Comparison of ENCODE assay signal across 10 cellular contexts in genomic region chrX:101391831-101392230, GRCh38. TPM values are rescaled to one million over a fixed set of nuclear protein-coding genes. Genes with fewer than 3 reads are reported as not detected.
DNase-seq lines count a peak whose midpoint lies in the region; ATAC-seq, FAIRE-seq and TF ChIP-seq lines count a peak whose summit lies in the region.
"Had no signal": no experiment of that assay in that cellular context is flagged by ENCODE, and none has a peak within 500 bp of the region (broad histone marks: within the 10 kb centered on the region; RNA-seq: fewer than 3 reads in every experiment).

No MANE protein-coding gene starts in this region.

- H3K27ac ChIP-seq in SK-N-SH (ENCODE audit: low read depth in 2 of 2, low read length in 1 of 2) (peak overlapping the region; percentile 65 to 85; a peak in 3 of 4 replicates), iPS-18a (ENCODE audit: low read length) (peak overlapping the region; percentile 98)

- ATAC-seq in SK-N-SH treated with all-trans-retinoic acid at 6 μM for 48 hours = no peak
- no peak for ATAC-seq in activated CD8-positive, alpha-beta T cell treated with anti-CD3 and anti-CD28 coated beads, Interleukin-2, amount 10 ng/mL, durations not matched to agents 7 days and 5 days
- no peak for ATAC-seq in stimulated activated naive CD8-positive, alpha-beta T cell treated with anti-CD3 and anti-CD28 coated beads, Interleukin-15, amount 100 ng/mL, for 72 hours

- 37% methylated on average over 6 of the region's 6 CpGs for whole genome bisulfite sequencing in SK-N-SH (ENCODE audit: low lambda C conversion rate)

- H3K4me3 Mint-ChIP-seq in activated CD8-positive, alpha-beta T cell treated with anti-CD3 and anti-CD28 coated beads, Interleukin-2, amount 10 ng/mL, durations not matched to agents 7 days and 5 days = peak overlapping the region; percentile 94
- peak overlapping the region; percentile 92 to 94 for H3K4me3 Mint-ChIP-seq in stimulated activated naive CD8-positive, alpha-beta T cell treated with anti-CD3 and anti-CD28 coated beads, Interleukin-15, amount 100 ng/mL, for 72 hours

- H3K4me3 ChIP-seq in SK-N-SH (ENCODE audit: low read depth in 2 of 2, low read length in 1 of 2) (peak overlapping the region; percentile 70 to 78), iPS-18a (ENCODE audit: low read length) (peak overlapping the region; percentile 99)

- H3K4me2 ChIP-seq in SK-N-SH = peak overlapping the region; percentile 77

- H3K9me3 ChIP-seq in SK-N-SH (no peaks in the 10 kb centered on the region), iPS-18a (ENCODE audit: control insufficient read depth, low read depth, low read length) (no peaks in the 10 kb centered on the region)

- CTCF ChIA-PET in SK-N-SH (lab: Yijun Ruan, JAX) = no interaction called here
- CTCF ChIA-PET in activated CD8-positive, alpha-beta T cell treated with anti-CD3 and anti-CD28 coated beads, Interleukin-2, amount 10 ng/mL, durations not matched to agents 7 days and 5 days (lab: Charles Lee) = interaction anchor here (0.7 to 1.6 kb wide), 2 partner anchors 8 to 10 kb away, joined by 3 to 8 read pairs; no protein-coding TSS in a partner anchor

- no peak for TF ChIP-seq CTCF in SK-N-SH (IDR thresholded peaks at IDR 0.05)

- no peaks in the 10 kb centered on the region for H3K9me2 ChIP-seq in SK-N-SH

- peaks cover 8 to 10% of the 10 kb centered on the region in 2 experiments; a peak in 3 of 4 replicates for H3K4me1 ChIP-seq in SK-N-SH (ENCODE audit: control insufficient read depth in 1 of 2, insufficient read depth in 2 of 2, low read depth in 1 of 2, low read length in 1 of 2)
- peaks cover 18% of the 10 kb centered on the region for H3K4me1 ChIP-seq in iPS-18a (ENCODE audit: control insufficient read depth, low read depth, low read length)

- no peak overlapping the region for H2AFZ ChIP-seq in SK-N-SH (ENCODE audit: low read depth)

- H3K36me3 Mint-ChIP-seq in activated CD8-positive, alpha-beta T cell treated with anti-CD3 and anti-CD28 coated beads, Interleukin-2, amount 10 ng/mL, durations not matched to agents 7 days and 5 days (ENCODE audit: low read depth) = peaks cover 33% of the 10 kb centered on the region

- DNase-seq in SK-N-SH (no peak), urothelium cell line (ENCODE audit: low spot score) (no peak), NCI-H446 (lab: John Stamatoyannopoulos, UW) (no peak)
- DNase-seq in activated CD8-positive, alpha-beta T cell treated with anti-CD3 and anti-CD28 coated beads, Interleukin-2, amount 10 ng/mL, durations not matched to agents 7 days and 5 days = no peak
- no peak for DNase-seq in stimulated activated naive CD8-positive, alpha-beta T cell treated with anti-CD3 and anti-CD28 coated beads, Interleukin-15, amount 100 ng/mL, for 72 hours
- no peak for DNase-seq in stimulated activated CD4-positive, alpha-beta T cell treated with anti-CD3 and anti-CD28 coated beads, Interleukin-4, amount 100 ng/mL, for 4 hours

- peak overlapping the region; percentile 87 for H3K9ac ChIP-seq in SK-N-SH
- H3K9ac ChIP-seq in iPS-18a (ENCODE audit: low read length) = peak overlapping the region; percentile 100

- no peak for FAIRE-seq in urothelium cell line (lab: Jason Lieb, UNC)
- FAIRE-seq: A204.1 had no signal

- H3K27me3 Mint-ChIP-seq in activated CD8-positive, alpha-beta T cell treated with anti-CD3 and anti-CD28 coated beads, Interleukin-2, amount 10 ng/mL, durations not matched to agents 7 days and 5 days (ENCODE audit: low read depth) = no peaks in the 10 kb centered on the region
- no peaks in the 10 kb centered on the region for H3K27me3 Mint-ChIP-seq in stimulated activated naive CD8-positive, alpha-beta T cell treated with anti-CD3 and anti-CD28 coated beads, Interleukin-15, amount 100 ng/mL, for 72 hours

- peaks cover 32% of the 10 kb centered on the region for H3F3A ChIP-seq in SK-N-SH (replicated peaks; ENCODE audit: insufficient read depth)

- POLR2A ChIA-PET in SK-N-SH (lab: Yijun Ruan, JAX) = interaction anchor here (1.5 to 2.1 kb wide), 4 partner anchors 14 to 27 kb away, joined by 10 to 15 read pairs (median 10); partner anchors contain the start of genes GLA and HNRNPH2
- POLR2A ChIA-PET in activated CD8-positive, alpha-beta T cell treated with anti-CD3 and anti-CD28 coated beads, Interleukin-2, amount 10 ng/mL, durations not matched to agents 7 days and 5 days (lab: Charles Lee) = interaction anchor here (0.6 to 1.1 kb wide), 2 partner anchors 94 to 540 kb away, joined by 3 read pairs; partner anchors contain the start of gene ZMAT1

- no peak for TF ChIP-seq EP300 in SK-N-SH (IDR thresholded peaks at IDR 0.05; ENCODE audit: borderline replicate concordance in 1 of 2, low read depth in 1 of 2, low read length in 1 of 2)

- H3K4me1 Mint-ChIP-seq in activated CD8-positive, alpha-beta T cell treated with anti-CD3 and anti-CD28 coated beads, Interleukin-2, amount 10 ng/mL, durations not matched to agents 7 days and 5 days (ENCODE audit: low read depth) = peaks cover 20% of the 10 kb centered on the region
- H3K4me1 Mint-ChIP-seq in stimulated activated naive CD8-positive, alpha-beta T cell treated with anti-CD3 and anti-CD28 coated beads, Interleukin-15, amount 100 ng/mL, for 72 hours = peaks cover 13% of the 10 kb centered on the region

- H3K27ac Mint-ChIP-seq in activated CD8-positive, alpha-beta T cell treated with anti-CD3 and anti-CD28 coated beads, Interleukin-2, amount 10 ng/mL, durations not matched to agents 7 days and 5 days = peak overlapping the region; percentile 92
- peak overlapping the region; percentile 98 for H3K27ac Mint-ChIP-seq in stimulated activated naive CD8-positive, alpha-beta T cell treated with anti-CD3 and anti-CD28 coated beads, Interleukin-15, amount 100 ng/mL, for 72 hours

- H4K20me1 ChIP-seq in SK-N-SH (ENCODE audit: insufficient read depth) = peaks cover 5% of the 10 kb centered on the region

- no peak for TF ChIP-seq RAD21 in SK-N-SH (IDR thresholded peaks at IDR 0.05; ENCODE audit: low read length)

- H3K27me3 ChIP-seq in SK-N-SH (ENCODE audit: insufficient read depth) = peaks cover 2% of the 10 kb centered on the region; the same call in 1 of the 2 replicates
- no peaks in the 10 kb centered on the region for H3K27me3 ChIP-seq in iPS-18a (ENCODE audit: control insufficient read depth, insufficient read depth, low read length)

- H3K36me3 ChIP-seq in SK-N-SH (replicated peaks in 1 of 2; ENCODE audit: control insufficient read depth in 1 of 2, insufficient read depth in 2 of 2, low read length in 1 of 2) = peaks cover 35 to 37% of the 10 kb centered on the region in 2 experiments
- peaks cover 50% of the 10 kb centered on the region for H3K36me3 ChIP-seq in iPS-18a (ENCODE audit: control insufficient read depth, low read depth, low read length)

- peaks cover 22% of the 10 kb centered on the region; the same call in 1 of the 2 replicates for H3K79me2 ChIP-seq in SK-N-SH (ENCODE audit: insufficient read depth)

- H3K9me3 Mint-ChIP-seq in activated CD8-positive, alpha-beta T cell treated with anti-CD3 and anti-CD28 coated beads, Interleukin-2, amount 10 ng/mL, durations not matched to agents 7 days and 5 days (ENCODE audit: insufficient read depth) = no peaks in the 10 kb centered on the region
- H3K9me3 Mint-ChIP-seq in stimulated activated naive CD8-positive, alpha-beta T cell treated with anti-CD3 and anti-CD28 coated beads, Interleukin-15, amount 100 ng/mL, for 72 hours = no peaks in the 10 kb centered on the region

TF ChIP-seq in SK-N-SH treated with all-trans-retinoic acid at 6 μM for 48 hours, 23 proteins besides CTCF, POLR2A, EP300 and RAD21 (continues in another document):
- no peak for TF ChIP-seq ZFP30 (CRISPR knock-in tag; IDR thresholded peaks at IDR 0.05)
- no peak for TF ChIP-seq POU6F1 (CRISPR knock-in tag; IDR thresholded peaks at IDR 0.05; ENCODE audit: borderline replicate concordance, low read depth)

RNA-seq across cellular contexts. Expression of gene RPL36A, which starts 1.0 kb away (rescaled TPM):
- polyA plus RNA-seq in SK-N-SH (2012; rRNA removed) = 3,417 and 5,140 TPM in 2 replicates
- polyA plus RNA-seq in SK-N-SH (2012; cell fraction: cytosol; rRNA removed) = 7,024 and 8,541 TPM in 2 replicates
- polyA plus RNA-seq in SK-N-SH (2012; cell fraction: nucleus; rRNA removed) = 893 and 1,047 TPM in 2 replicates
- 100 to 1,000 TPM; 220 to 270 TPM for total RNA-seq in activated CD8-positive, alpha-beta T cell treated with anti-CD3 and anti-CD28 coated beads, Interleukin-2, amount 10 ng/mL, durations not matched to agents 7 days and 5 days

RNA-seq across cellular contexts. Expression of gene BTK, which starts 5.8 kb away (rescaled TPM):
- not detected in 2 replicates for polyA plus RNA-seq in SK-N-SH (2012; rRNA removed)
- not detected in 2 replicates for polyA plus RNA-seq in SK-N-SH (2012; cell fraction: cytosol; rRNA removed)
- not detected in 2 replicates for polyA plus RNA-seq in SK-N-SH (2012; cell fraction: nucleus; rRNA removed)
- total RNA-seq in activated CD8-positive, alpha-beta T cell treated with anti-CD3 and anti-CD28 coated beads, Interleukin-2, amount 10 ng/mL, durations not matched to agents 7 days and 5 days = under 1 TPM in 1 of 2 experiments, not detected in 1; 0.23 TPM
- total RNA-seq: myocyte had no signal

RNA-seq across cellular contexts. Expression of gene GLA, which starts 15.9 kb away (rescaled TPM):
- 20.4 and 29.5 TPM in 2 replicates for polyA plus RNA-seq in SK-N-SH (2012; rRNA removed)
- polyA plus RNA-seq in SK-N-SH (2012; cell fraction: cytosol; rRNA removed) = 20.5 and 21.6 TPM in 2 replicates
- polyA plus RNA-seq in SK-N-SH (2012; cell fraction: nucleus; rRNA removed) = 25.4 and 52.5 TPM in 2 replicates
- 10 to 100 TPM; 34.7 to 38.4 TPM for total RNA-seq in activated CD8-positive, alpha-beta T cell treated with anti-CD3 and anti-CD28 coated beads, Interleukin-2, amount 10 ng/mL, durations not matched to agents 7 days and 5 days

RNA-seq across cellular contexts. Expression of gene HNRNPH2, which starts 16.2 kb away (rescaled TPM):
- 32.5 and 44.9 TPM in 2 replicates for polyA plus RNA-seq in SK-N-SH (2012; rRNA removed)
- polyA plus RNA-seq in SK-N-SH (2012; cell fraction: cytosol; rRNA removed) = 56.7 and 75.5 TPM in 2 replicates
- 10.4 and 21.6 TPM in 2 replicates for polyA plus RNA-seq in SK-N-SH (2012; cell fraction: nucleus; rRNA removed)
- 10 to 100 TPM; 41.6 to 44.1 TPM for total RNA-seq in activated CD8-positive, alpha-beta T cell treated with anti-CD3 and anti-CD28 coated beads, Interleukin-2, amount 10 ng/mL, durations not matched to agents 7 days and 5 days

RNA-seq across cellular contexts. Expression of gene TIMM8A, which starts 43.3 kb away (rescaled TPM):
- polyA plus RNA-seq in SK-N-SH (2012; rRNA removed) = 14.2 and 15.8 TPM in 2 replicates
- polyA plus RNA-seq in SK-N-SH (2012; cell fraction: cytosol; rRNA removed) = 15.9 and 16.3 TPM in 2 replicates
- polyA plus RNA-seq in SK-N-SH (2012; cell fraction: nucleus; rRNA removed) = 5.9 and 7.4 TPM in 2 replicates
- 10 to 100 TPM; 15.9 to 17.1 TPM for total RNA-seq in activated CD8-positive, alpha-beta T cell treated with anti-CD3 and anti-CD28 coated beads, Interleukin-2, amount 10 ng/mL, durations not matched to agents 7 days and 5 days
